9 cellular contexts compared by ENCODE assay signal in genomic region chr4:8434251-8435073, GRCh38. TPM values are rescaled to one million over a fixed set of nuclear protein-coding genes. Genes with fewer than 3 reads are reported as not detected.
DNase-seq lines count a peak whose midpoint lies in the region; ATAC-seq and TF ChIP-seq lines count a peak whose summit lies in the region.
"Had no signal": no experiment of that assay in that cellular context is flagged by ENCODE, and none has a peak within 500 bp of the region (broad histone marks: within the 10 kb centered on the region; RNA-seq: fewer than 3 reads in every experiment).

No MANE protein-coding gene starts in this region.

- H3K4me3 ChIP-seq in left ventricle myocardium inferior (no peak overlapping the region), mucosa of descending colon (no peak overlapping the region), uterus (no peak overlapping the region)
- H3K4me3 ChIP-seq: ascending aorta had no signal

- peaks cover 61% of the 10 kb centered on the region for H3K4me1 ChIP-seq in left ventricle myocardium inferior
- H3K4me1 ChIP-seq in mucosa of descending colon (ENCODE audit: low read depth), result peaks cover 37% of the 10 kb centered on the region
- H3K4me1 ChIP-seq in uterus, result no peaks in the 10 kb centered on the region

- TF ChIP-seq POLR2A in uterus (IDR thresholded peaks at IDR 0.05), result no peak

- H3K27me3 ChIP-seq in left ventricle myocardium inferior (ENCODE audit: low read depth) (no peaks in the 10 kb centered on the region), uterus (no peaks in the 10 kb centered on the region)
- H3K27me3 ChIP-seq: ascending aorta had no signal

- peak overlapping the region; percentile 100 for H3K4me3 Mint-ChIP-seq in activated T-helper 17 cell treated with anti-CD3 and anti-CD28 coated beads, Interleukin-2, amount 50 U/mL, for 72 hours

- peak overlapping the region; percentile 83 for H3K27ac Mint-ChIP-seq in activated T-helper 17 cell treated with anti-CD3 and anti-CD28 coated beads, Interleukin-2, amount 50 U/mL, for 72 hours

- no peaks in the 10 kb centered on the region for H3K27me3 Mint-ChIP-seq in activated T-helper 17 cell treated with anti-CD3 and anti-CD28 coated beads, Interleukin-2, amount 50 U/mL, for 72 hours

- ATAC-seq in left cardiac atrium (no peak), mucosa of descending colon (peak; percentile 63), HG02588 (IDR thresholded peaks at IDR 0.05; ENCODE audit: unreplicated experiment) (no peak)
- no peak for ATAC-seq in activated T-helper 17 cell treated with anti-CD3 and anti-CD28 coated beads, Interleukin-2, amount 50 U/mL, for 72 hours (replicated peaks)

- H3K4me1 Mint-ChIP-seq in activated T-helper 17 cell treated with anti-CD3 and anti-CD28 coated beads, Interleukin-2, amount 50 U/mL, for 72 hours, result peaks cover 24% of the 10 kb centered on the region

- no peak for DNase-seq in left ventricle myocardium inferior
- DNase-seq in left cardiac atrium, result no peak
- no peak for DNase-seq in mucosa of descending colon
- no peak for DNase-seq in uterus
- no peak for DNase-seq in NCI-H128 (lab: John Stamatoyannopoulos, UW; ENCODE audit: unreplicated experiment)
- no peak for DNase-seq in stimulated activated CD4-positive, alpha-beta T cell treated with anti-CD3 and anti-CD28 coated beads, Interleukin-4, amount 100 ng/mL, for 4 hours

- H3K9me3 ChIP-seq in left ventricle myocardium inferior (replicated peaks), result no peaks in the 10 kb centered on the region
- H3K9me3 ChIP-seq in mucosa of descending colon, result no peaks in the 10 kb centered on the region
- H3K9me3 ChIP-seq in uterus, result no peaks in the 10 kb centered on the region
- H3K9me3 ChIP-seq: ascending aorta had no signal

- intact Hi-C loops in left ventricle myocardium inferior (cut with micrococcal nuclease) (no loop called here), left cardiac atrium (cut with DNase I) (no loop called here), mucosa of descending colon (cut with DNase I, micrococcal nuclease) (no loop called here), uterus (cut with DNase I; ENCODE audit: low total_unique reads) (no loop called here)

- H3K36me3 ChIP-seq in left ventricle myocardium inferior, result no peaks in the 10 kb centered on the region
- no peaks in the 10 kb centered on the region for H3K36me3 ChIP-seq in mucosa of descending colon (ENCODE audit: low read depth)
- no peaks in the 10 kb centered on the region for H3K36me3 ChIP-seq in uterus
- H3K36me3 ChIP-seq: ascending aorta had no signal

- H3K27ac ChIP-seq in left ventricle myocardium inferior (replicated peaks), result peak overlapping the region; percentile 98
- H3K27ac ChIP-seq in uterus, result peak overlapping the region; percentile 66 to 80
- H3K27ac ChIP-seq: ascending aorta had no signal

- no peaks in the 10 kb centered on the region for H3K9me3 Mint-ChIP-seq in activated T-helper 17 cell treated with anti-CD3 and anti-CD28 coated beads, Interleukin-2, amount 50 U/mL, for 72 hours

- no peaks in the 10 kb centered on the region for H3K36me3 Mint-ChIP-seq in activated T-helper 17 cell treated with anti-CD3 and anti-CD28 coated beads, Interleukin-2, amount 50 U/mL, for 72 hours (ENCODE audit: low read depth)

- TF ChIP-seq CTCF in left ventricle myocardium inferior (IDR thresholded peaks at IDR 0.05; ENCODE audit: borderline replicate concordance) (no peak), mucosa of descending colon (IDR thresholded peaks at IDR 0.05) (no peak), uterus (IDR thresholded peaks at IDR 0.05) (no peak)

RNA-seq across cellular contexts. Expression of gene ACOX3, which starts 6.1 kb away (rescaled TPM):
- total RNA-seq in left ventricle myocardium inferior (22.0 TPM), left cardiac atrium (10 to 100 TPM; 32.8 to 66.1 TPM), mucosa of descending colon (10 to 100 TPM; 22.4 to 34.7 (median 26.0) TPM), uterus (10 to 100 TPM; 17.9 to 31.1 (median 22.5) TPM)
- 10 to 100 TPM; 34.4 to 63.6 TPM for total RNA-seq in activated T-helper 17 cell treated with anti-CD3 and anti-CD28 coated beads, Interleukin-2, amount 50 U/mL, for 72 hours

RNA-seq across cellular contexts. Expression of gene TRMT44, which starts 6.1 kb away (rescaled TPM):
- total RNA-seq in left ventricle myocardium inferior, result 9.2 TPM
- total RNA-seq in left cardiac atrium, result 10 to 100 TPM in 1 of 2 donors, 1 to 10 TPM in 1; 8.8 to 13.6 TPM
- 10 to 100 TPM; 24.0 to 37.3 TPM for total RNA-seq in activated T-helper 17 cell treated with anti-CD3 and anti-CD28 coated beads, Interleukin-2, amount 50 U/mL, for 72 hours
- total RNA-seq in mucosa of descending colon, result 10 to 100 TPM; 14.0 to 21.7 (median 17.1) TPM
- 10 to 100 TPM in 3 of 4 donors, 1 to 10 TPM in 1; 3.3 to 38.8 (median 32.3) TPM for total RNA-seq in uterus
